ENCODE assay signal across 9 cellular contexts in the genomic region with DNA sequence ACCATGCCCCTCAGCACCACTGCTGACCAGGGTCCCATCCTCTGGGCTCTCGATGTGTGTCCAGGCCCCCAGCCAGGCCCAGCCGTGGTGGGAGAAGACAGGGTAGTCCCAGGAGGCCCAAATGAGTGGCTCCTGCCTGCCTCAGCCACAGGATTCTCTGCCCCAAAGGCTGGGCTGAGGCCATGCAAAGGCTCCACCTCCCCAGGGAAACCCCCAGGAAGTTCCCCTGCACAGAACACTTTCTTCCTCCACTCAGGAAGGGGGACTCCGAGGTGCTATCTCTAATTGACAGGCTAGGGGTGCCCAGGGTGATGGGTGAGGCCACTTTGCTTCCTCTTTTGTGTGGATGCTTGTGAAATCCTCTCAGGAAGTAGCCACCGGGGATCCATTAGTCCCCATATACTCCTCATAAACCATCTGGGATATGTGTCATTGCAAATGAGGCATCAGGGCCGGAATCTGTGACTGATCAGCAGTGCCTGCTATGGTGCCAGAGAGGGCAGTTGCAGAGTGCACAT. TPM values are rescaled to one million over a fixed set of nuclear protein-coding genes. Genes with fewer than 3 reads are reported as not detected.
DNase-seq lines count a peak whose midpoint lies in the region; ATAC-seq, FAIRE-seq and TF ChIP-seq lines count a peak whose summit lies in the region.
"Had no signal": no experiment of that assay in that cellular context is flagged by ENCODE, and none has a peak within 500 bp of the region (broad histone marks: within the 10 kb centered on the region; RNA-seq: fewer than 3 reads in every experiment).

No MANE protein-coding gene starts in this region.

- DNase-seq in GM12892 (ENCODE audit: insufficient read length) (peak; percentile 82), GM12878 (ENCODE audit: low read depth, low spot score) (peak; percentile 60), NCI-H510A (lab: John Stamatoyannopoulos, UW) (no peak), Karpas-422 (no peak), MG63 (no peak)
- DNase-seq in effector memory CD4-positive, alpha-beta T cell, result no peak
- DNase-seq: left colon had no signal

- intact Hi-C loops in GM12878 (cut with micrococcal nuclease; ENCODE audit: unreplicated experiment), result loop anchor here (2.0 kb wide), 1 partner anchor 16 kb away; no protein-coding TSS in a partner anchor

- TF ChIP-seq POLR2A in GM12892 (IDR thresholded peaks at IDR 0.05; ENCODE audit: low read depth, low read length), result no peak
- TF ChIP-seq POLR2A in GM12878 (IDR thresholded peaks at IDR 0.05; ENCODE audit: low read depth, low read length), result no peak

- TF ChIP-seq CTCF in GM12878 (IDR thresholded peaks at IDR 0.05 in 2 of 3, conservative IDR thresholded peaks at IDR 0.05 in 1 of 3; ENCODE audit: control insufficient read depth in 2 of 3, extremely low read depth in 1 of 3, insufficient read depth in 1 of 3, low read depth in 3 of 3, low read length in 3 of 3), result no peak

- POLR2A ChIA-PET in GM12878 (lab: Charles Lee), result interaction anchor here (1.1 to 1.4 kb wide), 4 partner anchors 9 to 24 kb away, joined by 3 to 6 read pairs (median 5); no protein-coding TSS in a partner anchor

- H3K79me2 ChIP-seq in GM12878 (ENCODE audit: control insufficient read depth, insufficient read depth, low read length) (no peaks in the 10 kb centered on the region), Karpas-422 (ENCODE audit: low read length) (no peaks in the 10 kb centered on the region)

- H3K27ac ChIP-seq in GM12878 (ENCODE audit: control insufficient read depth, insufficient read depth) (peak overlapping the region; percentile 50), Karpas-422 (ENCODE audit: low read length) (no peak overlapping the region)
- H3K27ac ChIP-seq in effector memory CD4-positive, alpha-beta T cell (ENCODE audit: insufficient read depth, low read length, poor library complexity, severe bottlenecking), result no peak overlapping the region

- no peaks in the 10 kb centered on the region for H3K9me2 ChIP-seq in Karpas-422 (replicated peaks; ENCODE audit: insufficient read depth, low read length)

- SMC1A ChIA-PET in GM12878 (lab: Charles Lee; ENCODE audit: uncharacterized antibody, unreplicated experiment), result interaction anchor here (0.7 to 5.9 kb wide), 9 partner anchors 9 to 227 kb away, joined by 3 to 66 read pairs (median 12); no protein-coding TSS in a partner anchor

- no peak for TF ChIP-seq RAD21 in GM12878 (IDR thresholded peaks at IDR 0.05; ENCODE audit: insufficient read depth, low read depth, low read length)

- H2AFZ ChIP-seq in GM12878 (ENCODE audit: control insufficient read depth, low read depth, low read length) (peak overlapping the region; percentile 5; the same call in 1 of the 2 replicates), Karpas-422 (ENCODE audit: low read length) (no peak overlapping the region)

- WGBS in GM12878 (ENCODE audit: insufficient coverage, insufficient replicate concordance, low lambda C conversion rate, missing lambda C conversion rate), result 11% methylated on average over 5 of the region's 5 CpGs

- FAIRE-seq in GM12892 (lab: Jason Lieb, UNC), result peak; percentile 97
- peak; percentile 75 for FAIRE-seq in GM12878 (lab: Jason Lieb, UNC)

- H3K9me3 ChIP-seq in GM12878 (replicated peaks; ENCODE audit: control insufficient read depth, insufficient read depth, low read length), result no peaks in the 10 kb centered on the region
- no peaks in the 10 kb centered on the region for H3K9me3 ChIP-seq in Karpas-422 (ENCODE audit: low read length)
- H3K9me3 ChIP-seq in MG63, result no peaks in the 10 kb centered on the region
- no peaks in the 10 kb centered on the region for H3K9me3 ChIP-seq in effector memory CD4-positive, alpha-beta T cell (ENCODE audit: control insufficient read depth, low read length)

- TF ChIP-seq EP300 in GM12878 (IDR thresholded peaks at IDR 0.05; ENCODE audit: borderline replicate concordance in 1 of 2, control insufficient read depth in 1 of 2, low read depth in 2 of 2, low read length in 2 of 2), result 0 out of 4 replicates have a peak, but pooled peaks of 1 of the 2 experiments have one; percentile 14

- H3K4me1 ChIP-seq in GM12878 (ENCODE audit: control insufficient read depth, insufficient read depth, low read length), result peaks cover 43% of the 10 kb centered on the region
- H3K4me1 ChIP-seq in Karpas-422 (ENCODE audit: low read length), result 0 out of 2 replicates have a peak, but pooled peaks cover 2% of the 10 kb centered on the region
- H3K4me1 ChIP-seq in effector memory CD4-positive, alpha-beta T cell (ENCODE audit: control insufficient read depth, insufficient read depth, low read length, poor library complexity, severe bottlenecking), result peaks cover 12% of the 10 kb centered on the region

- peak; percentile 65 for ATAC-seq in GM19455 (IDR thresholded peaks at IDR 0.05; ENCODE audit: unreplicated experiment)
- peak; percentile 67 for ATAC-seq in HG03439 (IDR thresholded peaks at IDR 0.05; ENCODE audit: unreplicated experiment)
- ATAC-seq in GM12878, result peak; percentile 90
- ATAC-seq: left colon had no signal

- RAD21 ChIA-PET in GM12878 (lab: Charles Lee; ENCODE audit: unreplicated experiment), result interaction anchor here (1.1 to 4.9 kb wide), 10 partner anchors 9 to 532 kb away, joined by 3 to 26 read pairs (median 16); a partner anchor contains a TSS

- H3K4me3 ChIP-seq in GM12878 (no peak overlapping the region), Karpas-422 (ENCODE audit: low read length) (no peak overlapping the region), MG63 (no peak overlapping the region)
- no peak overlapping the region for H3K4me3 ChIP-seq in effector memory CD4-positive, alpha-beta T cell (ENCODE audit: insufficient read depth, low read depth, low read length, poor library complexity, severe bottlenecking)

- H3K36me3 ChIP-seq in GM12878 (ENCODE audit: control insufficient read depth in 2 of 2, insufficient read depth in 2 of 2, low read length in 1 of 2) (no peaks in the 10 kb centered on the region), Karpas-422 (ENCODE audit: insufficient read depth, low read length) (no peaks in the 10 kb centered on the region), MG63 (no peaks in the 10 kb centered on the region)
- H3K36me3 ChIP-seq in effector memory CD4-positive, alpha-beta T cell (ENCODE audit: control insufficient read depth, insufficient read depth, low read length), result no peaks in the 10 kb centered on the region

- CTCF ChIA-PET in GM12878 (lab: Yijun Ruan, JAX), result interaction anchor here (0.6 to 7.1 kb wide), 11 partner anchors 9 to 532 kb away, joined by 3 to 157 read pairs (median 11); a partner anchor contains a TSS

- H4K20me1 ChIP-seq in GM12878 (ENCODE audit: control insufficient read depth, insufficient read depth), result no peaks in the 10 kb centered on the region
- H4K20me1 ChIP-seq in Karpas-422 (ENCODE audit: insufficient read depth, low read depth, low read length), result no peaks in the 10 kb centered on the region; the same call in 1 of the 2 replicates

- in situ Hi-C loops in GM12878 (cut with MboI), result no loop called here

- H3K9ac ChIP-seq in GM12878 (ENCODE audit: control insufficient read depth, insufficient read depth, low read length), result peak overlapping the region; percentile 19; the same call in 1 of the 2 replicates
- H3K9ac ChIP-seq in Karpas-422 (ENCODE audit: low read length), result no peak overlapping the region

- no peaks in the 10 kb centered on the region for H3K27me3 ChIP-seq in GM12878 (replicated peaks in 1 of 2; ENCODE audit: control insufficient read depth in 2 of 2, insufficient read depth in 2 of 2, low read length in 1 of 2)
- H3K27me3 ChIP-seq in Karpas-422 (ENCODE audit: low read length), result no peaks in the 10 kb centered on the region
- H3K27me3 ChIP-seq in MG63, result no peaks in the 10 kb centered on the region
- peaks cover 6% of the 10 kb centered on the region for H3K27me3 ChIP-seq in effector memory CD4-positive, alpha-beta T cell (replicated peaks; ENCODE audit: control insufficient read depth, insufficient read depth, low read length, poor library complexity, severe bottlenecking)

- no TSS peak for BruUV-seq in GM12878 (replicated peaks; lab: Mats Ljungman, UMichigan)

- peak overlapping the region; percentile 75 for H3K4me2 ChIP-seq in GM12878 (ENCODE audit: control insufficient read depth, insufficient read depth)
- H3K4me2 ChIP-seq in Karpas-422 (ENCODE audit: low read depth, low read length, poor library complexity, severe bottlenecking), result no peak overlapping the region

RNA-seq across cellular contexts. Expression of a gene that starts 23.1 kb away (rescaled TPM):
- 13.9 TPM for polyA plus RNA-seq in GM12892 (2012; ENCODE audit: missing spikeins)
- total RNA-seq in GM12878 (2013; cell fraction: nucleolus; rRNA removed), result 44.4 and 45.0 TPM in 2 replicates
- 16.2 and 18.6 TPM in 2 replicates for total RNA-seq in GM12878 (2014; rRNA removed)
- 21.5 and 22.2 TPM in 2 replicates for total RNA-seq in GM12878 (2014; rRNA removed; fragmentation: Illumina TruSeq; extraction: Trizol)
- 16.2 and 17.9 TPM in 2 replicates for total RNA-seq in GM12878 (2021)
- 6.9 TPM for polyA plus RNA-seq in GM12878 (2011; ENCODE audit: low read depth)
- polyA plus RNA-seq in GM12878 (2011; rRNA removed), result 26.4 and 36.3 TPM in 2 replicates
- polyA plus RNA-seq in GM12878 (2011; cell fraction: cytosol; rRNA removed), result 12.2 and 13.4 TPM in 2 replicates
- 22.2 and 22.6 TPM in 2 replicates for polyA plus RNA-seq in GM12878 (2011; cell fraction: nucleus; rRNA removed)
- 7.7 and 10.2 TPM in 2 replicates for polyA plus RNA-seq in GM12878 (2012)
- 20.4 and 26.2 TPM in 2 replicates for polyA plus RNA-seq in GM12878 (2014; fragmentation: Illumina TruSeq; extraction: Trizol)
- polyA plus RNA-seq in GM12878 (2014; fragmentation: Nextera tagmentation; extraction: Ambion mirVana), result 1 to 10 TPM; 5.7 to 8.3 TPM
- polyA plus RNA-seq in GM12878 (2014; rRNA removed), result 13.0 and 16.2 TPM in 2 replicates
- polyA plus RNA-seq in GM12878 (2016; fragmentation: Nextera tagmentation; extraction: Ambion mirVana), result 10 to 100 TPM; 14.9 to 16.1 TPM
- polyA minus RNA-seq in GM12878 (2011; rRNA and poly(A)+ RNA removed), result 23.5 and 27.9 TPM in 2 replicates
- polyA minus RNA-seq in GM12878 (2011; cell fraction: cytosol; rRNA and poly(A)+ RNA removed), result 6.8 and 10.0 TPM in 2 replicates
- polyA minus RNA-seq in GM12878 (2011; cell fraction: nucleus; rRNA and poly(A)+ RNA removed), result 11.4 and 18.4 TPM in 2 replicates
- 18.5 and 23.4 TPM in 2 replicates for total RNA-seq in Karpas-422 (2014; rRNA removed; shearing (Covaris generic); ENCODE audit: low replicate concordance)
- 12.6 and 15.5 TPM in 2 replicates for total RNA-seq in MG63 (2014; rRNA removed; shearing (Covaris generic); ENCODE audit: low replicate concordance)

Comparison
In these comparisons a context has a peak if more than half of its experiments do, and no peak if none do; other contexts are left out.
1. DNase-seq: peak in GM12892 (single experiment) and GM12878 (single experiment); none in NCI-H510A (single experiment), Karpas-422 (single experiment), MG63 (single experiment) and effector memory CD4-positive, alpha-beta T cell (0 of 3).
2. Peak in every context shown above with its lines, with median percentiles within 50 percentile points of each other: ATAC-seq.